ENCODE assay signal across 31 cellular contexts in the genomic region with DNA sequence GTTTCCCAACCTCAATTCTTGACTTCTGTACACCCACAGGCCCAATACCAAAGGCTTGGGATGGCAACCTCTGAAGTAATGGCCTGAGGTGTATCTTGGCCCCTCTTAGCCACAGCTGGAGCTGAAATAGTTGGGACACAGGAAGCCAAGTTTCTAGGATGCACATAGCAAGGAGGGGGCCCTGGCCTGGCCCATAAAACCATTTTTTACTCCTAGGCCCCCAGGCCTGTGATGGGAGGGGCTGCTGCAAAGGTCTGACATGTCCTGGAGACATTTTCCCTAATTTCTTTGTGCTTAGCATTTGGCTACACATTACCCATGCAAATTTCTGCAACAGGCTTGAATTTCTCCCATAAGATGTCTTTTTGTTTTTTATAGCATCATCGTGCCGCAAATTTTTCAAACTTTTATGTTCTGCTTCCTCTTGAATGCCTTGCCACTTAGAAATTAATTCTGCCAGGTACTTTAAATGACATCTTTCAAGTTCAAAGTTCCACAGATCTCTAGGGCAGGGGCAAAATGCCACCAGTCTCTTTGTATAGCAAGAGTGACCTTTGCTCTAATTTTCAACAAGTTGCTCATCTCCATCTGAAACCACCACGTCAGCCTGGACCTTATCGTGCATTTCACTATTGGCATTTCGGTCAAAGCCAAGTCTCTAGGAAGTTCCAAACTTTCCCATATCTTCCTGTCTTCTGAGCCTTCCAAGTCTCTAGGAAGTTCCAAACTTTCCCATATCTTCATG.
"Had no signal": no experiment of that assay in that cellular context is flagged by ENCODE, and none has a peak within 500 bp of the region (broad histone marks: within the 10 kb centered on the region; RNA-seq: fewer than 3 reads in every experiment).

No MANE protein-coding gene starts in this region.

- H3K4me1 ChIP-seq: ascending aorta had no signal

- H3K9me3 ChIP-seq: ascending aorta had no signal

- FAIRE-seq: bronchial epithelial cell, TTC549 had no signal

- H3K36me3 ChIP-seq: ascending aorta, cardiac muscle cell had no signal

- DNase-seq: activated B cell treated with CpG ODN at 0.5 μM for 24 hours; activated CD4-positive, alpha-beta memory T cell treated with anti-CD3 and anti-CD28 coated beads for 36 hours; activated CD4-positive, alpha-beta T cell treated with anti-CD3 and anti-CD28 coated beads for 4 hours; activated CD4-positive, alpha-beta T cell treated with anti-CD3 and anti-CD28 coated beads, Interleukin-2, amount 10 ng/mL, durations not matched to agents 24 days and 14 days; activated CD4-positive, alpha-beta T cell treated with anti-CD3 and anti-CD28 coated beads, Interleukin-2, amount 50 U/mL, for 1 hour; activated CD4-positive, alpha-beta T cell treated with anti-CD3 and anti-CD28 coated beads, Interleukin-2, amount 50 U/mL, for 4 hours; activated CD4-positive, CD25-positive, alpha-beta regulatory T cell treated with anti-CD3 and anti-CD28 coated beads, Interleukin-2, amount 50 U/mL, for 72 hours; activated CD8-positive, alpha-beta memory T cell treated with anti-CD3 and anti-CD28 coated beads, Interleukin-2, amount 50 U/mL, for 4 hours; activated CD8-positive, alpha-beta T cell treated with anti-CD3 and anti-CD28 coated beads for 36 hours; activated effector memory CD4-positive, alpha-beta T cell treated with anti-CD3 and anti-CD28 coated beads, Interleukin-2, amount 50 U/mL, for 16 hours; activated gamma-delta T cell treated with Interleukin-2 at 50 U/mL for 16 hours; activated naive CD4-positive, alpha-beta T cell treated with anti-CD3 and anti-CD28 coated beads, Interleukin-2, amount 10 ng/mL, durations not matched to agents 7 days and 5 days; activated naive CD4-positive, alpha-beta T cell treated with Interleukin-2 at 50 U/mL for 16 hours; activated naive CD8-positive, alpha-beta T cell treated with anti-CD3 and anti-CD28 coated beads, Interleukin-2, amount 10 ng/mL, durations not matched to agents 7 days and 5 days; activated naive CD8-positive, alpha-beta T cell treated with anti-CD3 and anti-CD28 coated beads, Interleukin-2, amount 50 U/mL, for 24 hours; activated T-cell treated with anti-CD3 and anti-CD28 coated beads for 4 hours; activated T-cell treated with anti-CD3 and anti-CD28 coated beads, Interleukin-2, amount 50 U/mL, for 1 hour; activated T-cell treated with anti-CD3 and anti-CD28 coated beads, Interleukin-2, amount 50 U/mL, for 4 hours; activated T-cell treated with anti-CD3 and anti-CD28 coated beads, Interleukin-2, amount 50 U/mL, for 72 hours; amygdala; anterior cingulate cortex; caudate nucleus; cerebellar nuclear complex; T-helper 17 cell; T-helper 9 cell had no signal

- H3K4me3 ChIP-seq: ascending aorta, cardiac muscle cell had no signal

- H3K27me3 ChIP-seq: ascending aorta, cardiac muscle cell had no signal

- H3K27ac ChIP-seq: ascending aorta, cardiac muscle cell, VCaP had no signal

- ATAC-seq: activated CD8-positive, alpha-beta T cell treated with anti-CD3 and anti-CD28 coated beads for 36 hours; activated naive CD8-positive, alpha-beta T cell treated with anti-CD3 and anti-CD28 coated beads, Interleukin-2, amount 50 U/mL, for 24 hours; activated T-cell treated with anti-CD3 and anti-CD28 coated beads, Interleukin-2, amount 50 U/mL, for 4 hours; activated T-cell treated with anti-CD3 and anti-CD28 coated beads, Interleukin-2, amount 50 U/mL, for 72 hours; activated T-helper 17 cell treated with anti-CD3 and anti-CD28 coated beads, Interleukin-2, amount 50 U/mL, for 72 hours; T-helper 17 cell had no signal
